In the genomic region with DNA sequence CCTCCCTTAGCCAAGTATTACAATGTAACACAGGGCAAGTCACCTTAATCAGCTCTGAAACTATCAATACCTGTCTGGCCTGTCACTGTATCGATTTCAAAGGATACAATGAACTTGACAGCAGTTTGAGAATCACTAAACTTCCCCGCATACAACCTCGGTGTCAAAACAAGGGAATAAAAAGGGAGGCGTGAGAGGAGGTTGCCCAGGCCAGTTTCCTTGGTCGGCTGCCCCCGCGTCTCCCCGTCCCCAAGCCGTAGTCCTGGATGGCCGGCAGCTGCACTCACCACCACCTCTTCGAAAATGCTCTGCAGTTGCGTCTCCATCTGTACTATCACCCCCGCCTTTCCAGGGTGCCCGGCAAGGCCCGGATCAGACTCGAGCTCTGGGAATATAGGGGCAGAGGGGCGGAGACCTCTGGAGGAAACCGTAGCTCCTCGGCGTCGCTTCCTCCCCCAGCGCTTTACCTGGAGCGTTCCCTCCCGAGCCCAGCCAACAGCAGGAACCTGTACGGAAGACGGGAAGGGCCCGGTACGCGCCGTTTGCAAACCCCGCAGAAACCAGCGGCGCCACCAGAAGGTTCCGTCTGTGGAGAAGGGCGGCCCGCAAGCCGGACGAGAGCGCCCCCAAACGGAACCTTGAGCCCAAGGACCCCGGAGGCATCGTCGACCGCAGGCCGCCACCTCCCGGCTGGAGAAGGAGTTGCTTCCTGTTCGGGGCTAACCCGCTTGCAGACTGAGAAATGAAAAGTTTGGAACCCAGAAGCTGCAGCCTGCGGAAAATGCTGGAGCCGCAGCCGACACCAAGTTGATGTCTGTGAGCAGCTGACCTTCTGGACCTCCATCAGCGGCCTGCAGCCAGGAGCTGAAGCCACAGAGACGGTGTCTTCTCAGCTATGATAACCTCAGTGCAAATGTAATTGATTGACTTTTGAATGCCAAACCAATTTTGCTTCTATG, we compare ENCODE assay signal across 1 cellular context.
A peak's percentile ranks its signal among the peaks of the same experiment; 100 is the strongest.
TF ChIP-seq lines count a peak whose summit lies in the region.

A gene with protein sequence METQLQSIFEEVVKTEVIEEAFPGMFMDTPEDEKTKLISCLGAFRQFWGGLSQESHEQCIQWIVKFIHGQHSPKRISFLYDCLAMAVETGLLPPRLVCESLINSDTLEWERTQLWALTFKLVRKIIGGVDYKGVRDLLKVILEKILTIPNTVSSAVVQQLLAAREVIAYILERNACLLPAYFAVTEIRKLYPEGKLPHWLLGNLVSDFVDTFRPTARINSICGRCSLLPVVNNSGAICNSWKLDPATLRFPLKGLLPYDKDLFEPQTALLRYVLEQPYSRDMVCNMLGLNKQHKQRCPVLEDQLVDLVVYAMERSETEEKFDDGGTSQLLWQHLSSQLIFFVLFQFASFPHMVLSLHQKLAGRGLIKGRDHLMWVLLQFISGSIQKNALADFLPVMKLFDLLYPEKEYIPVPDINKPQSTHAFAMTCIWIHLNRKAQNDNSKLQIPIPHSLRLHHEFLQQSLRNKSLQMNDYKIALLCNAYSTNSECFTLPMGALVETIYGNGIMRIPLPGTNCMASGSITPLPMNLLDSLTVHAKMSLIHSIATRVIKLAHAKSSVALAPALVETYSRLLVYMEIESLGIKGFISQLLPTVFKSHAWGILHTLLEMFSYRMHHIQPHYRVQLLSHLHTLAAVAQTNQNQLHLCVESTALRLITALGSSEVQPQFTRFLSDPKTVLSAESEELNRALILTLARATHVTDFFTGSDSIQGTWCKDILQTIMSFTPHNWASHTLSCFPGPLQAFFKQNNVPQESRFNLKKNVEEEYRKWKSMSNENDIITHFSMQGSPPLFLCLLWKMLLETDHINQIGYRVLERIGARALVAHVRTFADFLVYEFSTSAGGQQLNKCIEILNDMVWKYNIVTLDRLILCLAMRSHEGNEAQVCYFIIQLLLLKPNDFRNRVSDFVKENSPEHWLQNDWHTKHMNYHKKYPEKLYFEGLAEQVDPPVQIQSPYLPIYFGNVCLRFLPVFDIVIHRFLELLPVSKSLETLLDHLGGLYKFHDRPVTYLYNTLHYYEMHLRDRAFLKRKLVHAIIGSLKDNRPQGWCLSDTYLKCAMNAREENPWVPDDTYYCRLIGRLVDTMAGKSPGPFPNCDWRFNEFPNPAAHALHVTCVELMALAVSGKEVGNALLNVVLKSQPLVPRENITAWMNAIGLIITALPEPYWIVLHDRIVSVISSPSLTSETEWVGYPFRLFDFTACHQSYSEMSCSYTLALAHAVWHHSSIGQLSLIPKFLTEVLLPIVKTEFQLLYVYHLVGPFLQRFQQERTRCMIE (N-terminal part only) (minus strand): TSS at position 519 of the 959 bp plus-strand sequence. CDS start 193 bp downstream, at position 326.

TF ChIP-seq in HepG2, 621 proteins besides CTCF, POLR2A, EP300 and RAD21 (continued from another document and continues in another):
- TF ChIP-seq, protein P1, sequence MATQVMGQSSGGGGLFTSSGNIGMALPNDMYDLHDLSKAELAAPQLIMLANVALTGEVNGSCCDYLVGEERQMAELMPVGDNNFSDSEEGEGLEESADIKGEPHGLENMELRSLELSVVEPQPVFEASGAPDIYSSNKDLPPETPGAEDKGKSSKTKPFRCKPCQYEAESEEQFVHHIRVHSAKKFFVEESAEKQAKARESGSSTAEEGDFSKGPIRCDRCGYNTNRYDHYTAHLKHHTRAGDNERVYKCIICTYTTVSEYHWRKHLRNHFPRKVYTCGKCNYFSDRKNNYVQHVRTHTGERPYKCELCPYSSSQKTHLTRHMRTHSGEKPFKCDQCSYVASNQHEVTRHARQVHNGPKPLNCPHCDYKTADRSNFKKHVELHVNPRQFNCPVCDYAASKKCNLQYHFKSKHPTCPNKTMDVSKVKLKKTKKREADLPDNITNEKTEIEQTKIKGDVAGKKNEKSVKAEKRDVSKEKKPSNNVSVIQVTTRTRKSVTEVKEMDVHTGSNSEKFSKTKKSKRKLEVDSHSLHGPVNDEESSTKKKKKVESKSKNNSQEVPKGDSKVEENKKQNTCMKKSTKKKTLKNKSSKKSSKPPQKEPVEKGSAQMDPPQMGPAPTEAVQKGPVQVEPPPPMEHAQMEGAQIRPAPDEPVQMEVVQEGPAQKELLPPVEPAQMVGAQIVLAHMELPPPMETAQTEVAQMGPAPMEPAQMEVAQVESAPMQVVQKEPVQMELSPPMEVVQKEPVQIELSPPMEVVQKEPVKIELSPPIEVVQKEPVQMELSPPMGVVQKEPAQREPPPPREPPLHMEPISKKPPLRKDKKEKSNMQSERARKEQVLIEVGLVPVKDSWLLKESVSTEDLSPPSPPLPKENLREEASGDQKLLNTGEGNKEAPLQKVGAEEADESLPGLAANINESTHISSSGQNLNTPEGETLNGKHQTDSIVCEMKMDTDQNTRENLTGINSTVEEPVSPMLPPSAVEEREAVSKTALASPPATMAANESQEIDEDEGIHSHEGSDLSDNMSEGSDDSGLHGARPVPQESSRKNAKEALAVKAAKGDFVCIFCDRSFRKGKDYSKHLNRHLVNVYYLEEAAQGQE (IDR thresholded peaks at IDR 0.05; ENCODE audit: borderline replicate concordance in 1 of 2, low read depth in 1 of 2, low read length in 2 of 2): peak in 1 of 2 experiments; percentile 77; a peak in 1 of 4 replicates
- TF ChIP-seq SAP130 (CRISPR knock-in tag; IDR thresholded peaks at IDR 0.05; ENCODE audit: low read depth): peak; percentile 97
- TF ChIP-seq, protein P2, sequence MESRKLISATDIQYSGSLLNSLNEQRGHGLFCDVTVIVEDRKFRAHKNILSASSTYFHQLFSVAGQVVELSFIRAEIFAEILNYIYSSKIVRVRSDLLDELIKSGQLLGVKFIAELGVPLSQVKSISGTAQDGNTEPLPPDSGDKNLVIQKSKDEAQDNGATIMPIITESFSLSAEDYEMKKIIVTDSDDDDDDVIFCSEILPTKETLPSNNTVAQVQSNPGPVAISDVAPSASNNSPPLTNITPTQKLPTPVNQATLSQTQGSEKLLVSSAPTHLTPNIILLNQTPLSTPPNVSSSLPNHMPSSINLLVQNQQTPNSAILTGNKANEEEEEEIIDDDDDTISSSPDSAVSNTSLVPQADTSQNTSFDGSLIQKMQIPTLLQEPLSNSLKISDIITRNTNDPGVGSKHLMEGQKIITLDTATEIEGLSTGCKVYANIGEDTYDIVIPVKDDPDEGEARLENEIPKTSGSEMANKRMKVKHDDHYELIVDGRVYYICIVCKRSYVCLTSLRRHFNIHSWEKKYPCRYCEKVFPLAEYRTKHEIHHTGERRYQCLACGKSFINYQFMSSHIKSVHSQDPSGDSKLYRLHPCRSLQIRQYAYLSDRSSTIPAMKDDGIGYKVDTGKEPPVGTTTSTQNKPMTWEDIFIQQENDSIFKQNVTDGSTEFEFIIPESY (CRISPR knock-in tag; IDR thresholded peaks at IDR 0.05): peak; percentile 94
- TF ChIP-seq NR3C1 (CRISPR knock-in tag; IDR thresholded peaks at IDR 0.05): 0 out of 2 replicates have a peak, but pooled peaks have one; percentile 77
- TF ChIP-seq PPARG (CRISPR knock-in tag; conservative IDR thresholded peaks at IDR 0.05): peak; percentile 88
- TF ChIP-seq KLF12 (CRISPR knock-in tag; IDR thresholded peaks at IDR 0.05; ENCODE audit: borderline replicate concordance): peak; percentile 98
- TF ChIP-seq, protein P3, sequence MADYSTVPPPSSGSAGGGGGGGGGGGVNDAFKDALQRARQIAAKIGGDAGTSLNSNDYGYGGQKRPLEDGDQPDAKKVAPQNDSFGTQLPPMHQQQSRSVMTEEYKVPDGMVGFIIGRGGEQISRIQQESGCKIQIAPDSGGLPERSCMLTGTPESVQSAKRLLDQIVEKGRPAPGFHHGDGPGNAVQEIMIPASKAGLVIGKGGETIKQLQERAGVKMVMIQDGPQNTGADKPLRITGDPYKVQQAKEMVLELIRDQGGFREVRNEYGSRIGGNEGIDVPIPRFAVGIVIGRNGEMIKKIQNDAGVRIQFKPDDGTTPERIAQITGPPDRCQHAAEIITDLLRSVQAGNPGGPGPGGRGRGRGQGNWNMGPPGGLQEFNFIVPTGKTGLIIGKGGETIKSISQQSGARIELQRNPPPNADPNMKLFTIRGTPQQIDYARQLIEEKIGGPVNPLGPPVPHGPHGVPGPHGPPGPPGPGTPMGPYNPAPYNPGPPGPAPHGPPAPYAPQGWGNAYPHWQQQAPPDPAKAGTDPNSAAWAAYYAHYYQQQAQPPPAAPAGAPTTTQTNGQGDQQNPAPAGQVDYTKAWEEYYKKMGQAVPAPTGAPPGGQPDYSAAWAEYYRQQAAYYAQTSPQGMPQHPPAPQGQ (CRISPR knock-in tag; IDR thresholded peaks at IDR 0.05; ENCODE audit: borderline replicate concordance): peak; percentile 98; the same call in 1 of the 2 replicates
- peak; percentile 100 for TF ChIP-seq ZNF772 (CRISPR knock-in tag; IDR thresholded peaks at IDR 0.05)
- TF ChIP-seq, protein P4, sequence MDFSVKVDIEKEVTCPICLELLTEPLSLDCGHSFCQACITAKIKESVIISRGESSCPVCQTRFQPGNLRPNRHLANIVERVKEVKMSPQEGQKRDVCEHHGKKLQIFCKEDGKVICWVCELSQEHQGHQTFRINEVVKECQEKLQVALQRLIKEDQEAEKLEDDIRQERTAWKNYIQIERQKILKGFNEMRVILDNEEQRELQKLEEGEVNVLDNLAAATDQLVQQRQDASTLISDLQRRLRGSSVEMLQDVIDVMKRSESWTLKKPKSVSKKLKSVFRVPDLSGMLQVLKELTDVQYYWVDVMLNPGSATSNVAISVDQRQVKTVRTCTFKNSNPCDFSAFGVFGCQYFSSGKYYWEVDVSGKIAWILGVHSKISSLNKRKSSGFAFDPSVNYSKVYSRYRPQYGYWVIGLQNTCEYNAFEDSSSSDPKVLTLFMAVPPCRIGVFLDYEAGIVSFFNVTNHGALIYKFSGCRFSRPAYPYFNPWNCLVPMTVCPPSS (IDR thresholded peaks at IDR 0.05): no peak
- TF ChIP-seq, protein P5, sequence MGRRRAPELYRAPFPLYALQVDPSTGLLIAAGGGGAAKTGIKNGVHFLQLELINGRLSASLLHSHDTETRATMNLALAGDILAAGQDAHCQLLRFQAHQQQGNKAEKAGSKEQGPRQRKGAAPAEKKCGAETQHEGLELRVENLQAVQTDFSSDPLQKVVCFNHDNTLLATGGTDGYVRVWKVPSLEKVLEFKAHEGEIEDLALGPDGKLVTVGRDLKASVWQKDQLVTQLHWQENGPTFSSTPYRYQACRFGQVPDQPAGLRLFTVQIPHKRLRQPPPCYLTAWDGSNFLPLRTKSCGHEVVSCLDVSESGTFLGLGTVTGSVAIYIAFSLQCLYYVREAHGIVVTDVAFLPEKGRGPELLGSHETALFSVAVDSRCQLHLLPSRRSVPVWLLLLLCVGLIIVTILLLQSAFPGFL (CRISPR knock-in tag; IDR thresholded peaks at IDR 0.05): peak; percentile 73; the same call in 1 of the 2 replicates
- TF ChIP-seq ADNP (CRISPR knock-in tag; IDR thresholded peaks at IDR 0.05): peak; percentile 96
- TF ChIP-seq TOE1 (CRISPR knock-in tag; IDR thresholded peaks at IDR 0.05): peak; percentile 99
- peak; percentile 83 for TF ChIP-seq RBM22 (optimal IDR thresholded peaks at IDR 0.05; ENCODE audit: low read length)
- TF ChIP-seq TEAD2 (CRISPR knock-in tag; IDR thresholded peaks at IDR 0.05): peak; percentile 51; the same call in 1 of the 2 replicates
- no peak for TF ChIP-seq IKZF1 (IDR thresholded peaks at IDR 0.05)
- peak; percentile 75 for TF ChIP-seq ATF1 (CRISPR knock-in tag; IDR thresholded peaks at IDR 0.05)
- TF ChIP-seq ZSCAN9 (CRISPR knock-in tag; IDR thresholded peaks at IDR 0.05; ENCODE audit: borderline replicate concordance): peak; percentile 98; the same call in 1 of the 2 replicates
- TF ChIP-seq, protein P6, sequence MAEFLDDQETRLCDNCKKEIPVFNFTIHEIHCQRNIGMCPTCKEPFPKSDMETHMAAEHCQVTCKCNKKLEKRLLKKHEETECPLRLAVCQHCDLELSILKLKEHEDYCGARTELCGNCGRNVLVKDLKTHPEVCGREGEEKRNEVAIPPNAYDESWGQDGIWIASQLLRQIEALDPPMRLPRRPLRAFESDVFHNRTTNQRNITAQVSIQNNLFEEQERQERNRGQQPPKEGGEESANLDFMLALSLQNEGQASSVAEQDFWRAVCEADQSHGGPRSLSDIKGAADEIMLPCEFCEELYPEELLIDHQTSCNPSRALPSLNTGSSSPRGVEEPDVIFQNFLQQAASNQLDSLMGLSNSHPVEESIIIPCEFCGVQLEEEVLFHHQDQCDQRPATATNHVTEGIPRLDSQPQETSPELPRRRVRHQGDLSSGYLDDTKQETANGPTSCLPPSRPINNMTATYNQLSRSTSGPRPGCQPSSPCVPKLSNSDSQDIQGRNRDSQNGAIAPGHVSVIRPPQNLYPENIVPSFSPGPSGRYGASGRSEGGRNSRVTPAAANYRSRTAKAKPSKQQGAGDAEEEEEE (CRISPR knock-in tag; IDR thresholded peaks at IDR 0.05; ENCODE audit: borderline replicate concordance): peak; percentile 96; the same call in 1 of the 2 replicates
- peak; percentile 99 for TF ChIP-seq KDM2A (CRISPR knock-in tag; IDR thresholded peaks at IDR 0.05; ENCODE audit: borderline replicate concordance, low read depth)
- peak; percentile 81; the same call in 1 of the 2 replicates for TF ChIP-seq ZFYVE20 (CRISPR knock-in tag; IDR thresholded peaks at IDR 0.05; ENCODE audit: borderline replicate concordance, low read depth)
- peak; percentile 92 for TF ChIP-seq ARNTL (CRISPR knock-in tag; IDR thresholded peaks at IDR 0.05)
- peak; percentile 100 for TF ChIP-seq REPIN1 (CRISPR knock-in tag; IDR thresholded peaks at IDR 0.05; ENCODE audit: borderline replicate concordance, low read depth)
- TF ChIP-seq YEATS2 (CRISPR knock-in tag; IDR thresholded peaks at IDR 0.05; ENCODE audit: borderline replicate concordance): peak; percentile 99
- peak; percentile 78; the same call in 1 of the 2 replicates for TF ChIP-seq ZNF644 (CRISPR knock-in tag; IDR thresholded peaks at IDR 0.05; ENCODE audit: low read depth)
- TF ChIP-seq ZNF749 (CRISPR knock-in tag; IDR thresholded peaks at IDR 0.05; ENCODE audit: borderline replicate concordance): peak; percentile 69; the same call in 1 of the 2 replicates
- TF ChIP-seq, protein P7, sequence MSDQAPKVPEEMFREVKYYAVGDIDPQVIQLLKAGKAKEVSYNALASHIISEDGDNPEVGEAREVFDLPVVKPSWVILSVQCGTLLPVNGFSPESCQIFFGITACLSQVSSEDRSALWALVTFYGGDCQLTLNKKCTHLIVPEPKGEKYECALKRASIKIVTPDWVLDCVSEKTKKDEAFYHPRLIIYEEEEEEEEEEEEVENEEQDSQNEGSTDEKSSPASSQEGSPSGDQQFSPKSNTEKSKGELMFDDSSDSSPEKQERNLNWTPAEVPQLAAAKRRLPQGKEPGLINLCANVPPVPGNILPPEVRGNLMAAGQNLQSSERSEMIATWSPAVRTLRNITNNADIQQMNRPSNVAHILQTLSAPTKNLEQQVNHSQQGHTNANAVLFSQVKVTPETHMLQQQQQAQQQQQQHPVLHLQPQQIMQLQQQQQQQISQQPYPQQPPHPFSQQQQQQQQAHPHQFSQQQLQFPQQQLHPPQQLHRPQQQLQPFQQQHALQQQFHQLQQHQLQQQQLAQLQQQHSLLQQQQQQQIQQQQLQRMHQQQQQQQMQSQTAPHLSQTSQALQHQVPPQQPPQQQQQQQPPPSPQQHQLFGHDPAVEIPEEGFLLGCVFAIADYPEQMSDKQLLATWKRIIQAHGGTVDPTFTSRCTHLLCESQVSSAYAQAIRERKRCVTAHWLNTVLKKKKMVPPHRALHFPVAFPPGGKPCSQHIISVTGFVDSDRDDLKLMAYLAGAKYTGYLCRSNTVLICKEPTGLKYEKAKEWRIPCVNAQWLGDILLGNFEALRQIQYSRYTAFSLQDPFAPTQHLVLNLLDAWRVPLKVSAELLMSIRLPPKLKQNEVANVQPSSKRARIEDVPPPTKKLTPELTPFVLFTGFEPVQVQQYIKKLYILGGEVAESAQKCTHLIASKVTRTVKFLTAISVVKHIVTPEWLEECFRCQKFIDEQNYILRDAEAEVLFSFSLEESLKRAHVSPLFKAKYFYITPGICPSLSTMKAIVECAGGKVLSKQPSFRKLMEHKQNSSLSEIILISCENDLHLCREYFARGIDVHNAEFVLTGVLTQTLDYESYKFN (CRISPR knock-in tag; conservative IDR thresholded peaks at IDR 0.05): peak; percentile 89
- peak; percentile 99 for TF ChIP-seq SNAPC2 (CRISPR knock-in tag; IDR thresholded peaks at IDR 0.05)
- no peak for TF ChIP-seq RAD51 (IDR thresholded peaks at IDR 0.05; ENCODE audit: borderline replicate concordance)
- peak; percentile 89 for TF ChIP-seq HNRNPH1 (optimal IDR thresholded peaks at IDR 0.05; ENCODE audit: low read depth, low read length)
- no peak for TF ChIP-seq NBN (conservative IDR thresholded peaks at IDR 0.05)
- TF ChIP-seq NCOA2 (CRISPR knock-in tag; IDR thresholded peaks at IDR 0.05): peak; percentile 83
- no peak for TF ChIP-seq RFX1 (IDR thresholded peaks at IDR 0.05)
